ENCODE assay signal across 4 cellular contexts in genomic region chr4:167281545-167281944, GRCh38. TPM values are rescaled to one million over a fixed set of nuclear protein-coding genes. Genes with fewer than 3 reads are reported as not detected.
"Had no signal": no experiment of that assay in that cellular context is flagged by ENCODE, and none has a peak within 500 bp of the region (broad histone marks: within the 10 kb centered on the region; RNA-seq: fewer than 3 reads in every experiment).

No MANE protein-coding gene starts in this region.

RNA-seq across cellular contexts. Expression of gene SPOCK3, which starts 47.3 kb away (rescaled TPM):
- total RNA-seq: HepG2, IMR-90, Right ventricle myocardium superior, SJSA1 had no signal
- polyA plus RNA-seq: HepG2, IMR-90 had no signal
